ENCODE assay signal across 1 cellular context in genomic region chr21:42509239-42509638, GRCh38.
TF ChIP-seq lines count a peak whose summit lies in the region.

No MANE protein-coding gene starts in this region.

TF ChIP-seq in K562, 482 proteins besides CTCF, POLR2A, EP300 and RAD21:
- TF ChIP-seq, protein P1, sequence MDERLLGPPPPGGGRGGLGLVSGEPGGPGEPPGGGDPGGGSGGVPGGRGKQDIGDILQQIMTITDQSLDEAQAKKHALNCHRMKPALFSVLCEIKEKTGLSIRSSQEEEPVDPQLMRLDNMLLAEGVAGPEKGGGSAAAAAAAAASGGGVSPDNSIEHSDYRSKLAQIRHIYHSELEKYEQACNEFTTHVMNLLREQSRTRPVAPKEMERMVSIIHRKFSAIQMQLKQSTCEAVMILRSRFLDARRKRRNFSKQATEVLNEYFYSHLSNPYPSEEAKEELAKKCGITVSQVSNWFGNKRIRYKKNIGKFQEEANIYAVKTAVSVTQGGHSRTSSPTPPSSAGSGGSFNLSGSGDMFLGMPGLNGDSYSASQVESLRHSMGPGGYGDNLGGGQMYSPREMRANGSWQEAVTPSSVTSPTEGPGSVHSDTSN (CRISPR knock-in tag; IDR thresholded peaks at IDR 0.05; ENCODE audit: low read depth): no peak
- TF ChIP-seq, protein P1 (tag; conservative IDR thresholded peaks at IDR 0.05; ENCODE audit: low read depth): no peak
- TF ChIP-seq NBN (IDR thresholded peaks at IDR 0.05; ENCODE audit: low read depth): no peak
- TF ChIP-seq, protein P2, sequence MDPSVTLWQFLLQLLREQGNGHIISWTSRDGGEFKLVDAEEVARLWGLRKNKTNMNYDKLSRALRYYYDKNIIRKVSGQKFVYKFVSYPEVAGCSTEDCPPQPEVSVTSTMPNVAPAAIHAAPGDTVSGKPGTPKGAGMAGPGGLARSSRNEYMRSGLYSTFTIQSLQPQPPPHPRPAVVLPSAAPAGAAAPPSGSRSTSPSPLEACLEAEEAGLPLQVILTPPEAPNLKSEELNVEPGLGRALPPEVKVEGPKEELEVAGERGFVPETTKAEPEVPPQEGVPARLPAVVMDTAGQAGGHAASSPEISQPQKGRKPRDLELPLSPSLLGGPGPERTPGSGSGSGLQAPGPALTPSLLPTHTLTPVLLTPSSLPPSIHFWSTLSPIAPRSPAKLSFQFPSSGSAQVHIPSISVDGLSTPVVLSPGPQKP (CRISPR knock-in tag; IDR thresholded peaks at IDR 0.05): no peak
- TF ChIP-seq, protein P3, sequence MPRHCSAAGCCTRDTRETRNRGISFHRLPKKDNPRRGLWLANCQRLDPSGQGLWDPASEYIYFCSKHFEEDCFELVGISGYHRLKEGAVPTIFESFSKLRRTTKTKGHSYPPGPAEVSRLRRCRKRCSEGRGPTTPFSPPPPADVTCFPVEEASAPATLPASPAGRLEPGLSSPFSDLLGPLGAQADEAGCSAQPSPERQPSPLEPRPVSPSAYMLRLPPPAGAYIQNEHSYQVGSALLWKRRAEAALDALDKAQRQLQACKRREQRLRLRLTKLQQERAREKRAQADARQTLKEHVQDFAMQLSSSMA (CRISPR knock-in tag; IDR thresholded peaks at IDR 0.05): no peak
- no peak for TF ChIP-seq SAFB (IDR thresholded peaks at IDR 0.05; ENCODE audit: borderline replicate concordance, low read depth, low read length)
- TF ChIP-seq RREB1 (CRISPR knock-in tag; IDR thresholded peaks at IDR 0.05): no peak
- TF ChIP-seq ZBED1 (IDR thresholded peaks at IDR 0.05): no peak
- no peak for TF ChIP-seq ZFX (CRISPR knock-in tag; IDR thresholded peaks at IDR 0.05)
- no peak for TF ChIP-seq ZNF274 (IDR thresholded peaks at IDR 0.05; ENCODE audit: borderline replicate concordance, low read depth, low read length)
TF ChIP-seq in K562: peak in this region for 0.
